Comparison of ENCODE assay signal across 1 cellular context in the genomic region with DNA sequence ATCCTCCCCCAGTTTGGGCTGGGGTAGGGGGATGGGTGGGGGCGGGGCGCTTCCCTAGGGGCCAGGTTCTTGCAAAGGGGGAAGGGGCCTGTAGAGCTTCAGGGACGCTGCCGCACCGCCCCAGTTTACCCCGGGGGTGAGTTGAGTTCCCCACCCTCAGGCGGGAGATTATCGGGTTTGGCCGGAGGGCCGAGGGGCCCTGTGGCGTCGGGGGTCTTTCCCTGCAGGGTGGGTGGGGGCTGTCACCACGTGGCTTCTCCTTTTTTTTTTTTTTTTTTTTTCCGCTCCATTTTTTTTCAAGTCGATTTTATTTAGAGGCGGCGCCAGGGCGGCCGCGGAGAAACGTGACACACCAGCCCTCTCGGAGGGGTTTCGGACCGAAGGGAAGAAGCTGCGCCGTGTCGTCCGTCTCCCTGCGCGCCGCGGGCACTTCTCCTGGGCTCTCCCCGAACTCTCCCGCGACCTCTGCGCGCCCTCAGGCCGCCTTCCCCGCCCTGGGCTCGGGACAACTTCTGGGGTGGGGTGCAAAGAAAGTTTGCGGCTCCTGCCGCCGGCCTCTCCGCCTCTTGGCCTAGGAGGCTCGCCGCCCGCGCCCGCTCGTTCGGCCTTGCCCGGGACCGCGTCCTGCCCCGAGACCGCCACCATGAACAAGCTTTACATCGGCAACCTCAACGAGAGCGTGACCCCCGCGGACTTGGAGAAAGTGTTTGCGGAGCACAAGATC.
TF ChIP-seq lines count a peak whose summit lies in the region.

A gene (plus strand): TSS at position 283 of the 724 bp plus-strand sequence. CDS start 361 bp downstream, at position 644.

TF ChIP-seq in WTC11, 78 proteins besides CTCF, POLR2A, EP300 and RAD21 (continued from another document):
- TF ChIP-seq, protein P1, sequence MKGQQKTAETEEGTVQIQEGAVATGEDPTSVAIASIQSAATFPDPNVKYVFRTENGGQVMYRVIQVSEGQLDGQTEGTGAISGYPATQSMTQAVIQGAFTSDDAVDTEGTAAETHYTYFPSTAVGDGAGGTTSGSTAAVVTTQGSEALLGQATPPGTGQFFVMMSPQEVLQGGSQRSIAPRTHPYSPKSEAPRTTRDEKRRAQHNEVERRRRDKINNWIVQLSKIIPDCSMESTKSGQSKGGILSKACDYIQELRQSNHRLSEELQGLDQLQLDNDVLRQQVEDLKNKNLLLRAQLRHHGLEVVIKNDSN (CRISPR knock-in tag; IDR thresholded peaks at IDR 0.05), result peak; percentile 43; the same call in 1 of the 2 replicates
- TF ChIP-seq SMAD3 (CRISPR knock-in tag; IDR thresholded peaks at IDR 0.05; ENCODE audit: borderline replicate concordance), result peak; percentile 34; the same call in 1 of the 2 replicates
- TF ChIP-seq, protein P2, sequence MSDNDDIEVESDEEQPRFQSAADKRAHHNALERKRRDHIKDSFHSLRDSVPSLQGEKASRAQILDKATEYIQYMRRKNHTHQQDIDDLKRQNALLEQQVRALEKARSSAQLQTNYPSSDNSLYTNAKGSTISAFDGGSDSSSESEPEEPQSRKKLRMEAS (CRISPR knock-in tag; IDR thresholded peaks at IDR 0.05), result peak; percentile 15; the same call in 1 of the 2 replicates
- TF ChIP-seq, protein P3, sequence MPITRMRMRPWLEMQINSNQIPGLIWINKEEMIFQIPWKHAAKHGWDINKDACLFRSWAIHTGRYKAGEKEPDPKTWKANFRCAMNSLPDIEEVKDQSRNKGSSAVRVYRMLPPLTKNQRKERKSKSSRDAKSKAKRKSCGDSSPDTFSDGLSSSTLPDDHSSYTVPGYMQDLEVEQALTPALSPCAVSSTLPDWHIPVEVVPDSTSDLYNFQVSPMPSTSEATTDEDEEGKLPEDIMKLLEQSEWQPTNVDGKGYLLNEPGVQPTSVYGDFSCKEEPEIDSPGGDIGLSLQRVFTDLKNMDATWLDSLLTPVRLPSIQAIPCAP (CRISPR knock-in tag; IDR thresholded peaks at IDR 0.05), result 0 out of 2 replicates have a peak, but pooled peaks have one; percentile 24
